ENCODE assay signal across 10 cellular contexts in the genomic region with DNA sequence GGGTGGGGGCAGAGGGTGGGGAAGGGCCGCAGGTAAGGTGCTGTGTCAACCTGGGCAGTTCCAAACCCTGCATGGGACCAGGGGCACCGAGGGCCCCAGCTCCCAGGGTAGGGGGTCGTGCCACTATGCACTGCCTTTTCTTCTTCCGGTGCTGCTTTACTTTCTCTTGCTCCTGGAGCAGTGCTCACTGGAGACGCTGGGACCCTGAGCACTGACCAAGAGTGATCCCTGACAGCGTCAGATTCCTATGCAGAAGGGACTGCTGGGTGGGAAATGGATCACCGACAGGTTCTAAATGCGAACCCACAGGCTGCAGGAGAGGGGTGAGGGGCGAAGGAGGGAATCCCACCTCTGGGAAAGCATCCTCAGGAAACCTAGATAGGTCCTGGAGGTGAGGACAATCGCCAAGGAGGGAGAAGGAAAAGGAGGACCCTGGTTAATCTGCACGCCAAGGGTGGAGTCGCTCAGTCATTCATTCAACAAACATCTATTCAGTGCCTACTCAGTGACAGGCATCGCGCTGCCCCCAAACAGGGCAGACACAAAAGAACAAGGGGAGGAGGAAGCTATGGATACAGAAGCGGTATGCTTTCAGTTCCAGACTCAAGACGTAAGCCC.
DNase-seq lines count a peak whose midpoint lies in the region; ATAC-seq and TF ChIP-seq lines count a peak whose summit lies in the region.
"Had no signal": no experiment of that assay in that cellular context is flagged by ENCODE, and none has a peak within 500 bp of the region (broad histone marks: within the 10 kb centered on the region; RNA-seq: fewer than 3 reads in every experiment).

No MANE protein-coding gene starts in this region.

- H3K9me2 ChIP-seq in hepatocyte (replicated peaks; ENCODE audit: insufficient read depth) = no peaks in the 10 kb centered on the region

- H3K79me2 ChIP-seq in hepatocyte = peaks cover 48% of the 10 kb centered on the region

- peaks cover 73% of the 10 kb centered on the region for H3K27me3 Mint-ChIP-seq in activated CD8-positive, alpha-beta memory T cell treated with anti-CD3 and anti-CD28 coated beads, Interleukin-2, amount 10 ng/mL, durations not matched to agents 7 days and 5 days
- H3K27me3 Mint-ChIP-seq in activated CD4-positive, alpha-beta memory T cell treated with anti-CD3 and anti-CD28 coated beads for 36 hours = peaks cover 31% of the 10 kb centered on the region
- peaks cover 87% of the 10 kb centered on the region for H3K27me3 Mint-ChIP-seq in stimulated activated naive CD8-positive, alpha-beta T cell treated with anti-CD3 and anti-CD28 coated beads, Interleukin-15, amount 100 ng/mL, for 72 hours

- H3K27me3 ChIP-seq in hepatocyte = peaks cover 10% of the 10 kb centered on the region

- ATAC-seq in activated CD8-positive, alpha-beta memory T cell treated with anti-CD3 and anti-CD28 coated beads, Interleukin-2, amount 10 ng/mL, durations not matched to agents 7 days and 5 days = no peak
- no peak for ATAC-seq in stimulated activated naive CD8-positive, alpha-beta T cell treated with anti-CD3 and anti-CD28 coated beads, Interleukin-15, amount 100 ng/mL, for 72 hours
- ATAC-seq in GM21737 (IDR thresholded peaks at IDR 0.05; ENCODE audit: unreplicated experiment) = no peak
- ATAC-seq: left lobe of liver had no signal

- DNase-seq in activated CD8-positive, alpha-beta memory T cell treated with anti-CD3 and anti-CD28 coated beads, Interleukin-2, amount 10 ng/mL, durations not matched to agents 7 days and 5 days = no peak
- no peak for DNase-seq in activated CD8-positive, alpha-beta memory T cell treated with anti-CD3 and anti-CD28 coated beads, Interleukin-2, amount 50 U/mL, for 4 hours
- no peak for DNase-seq in activated CD4-positive, alpha-beta memory T cell treated with anti-CD3 and anti-CD28 coated beads for 36 hours
- DNase-seq in hepatocyte (ENCODE audit: low spot score) (no peak), cerebellar nuclear complex (lab: John Stamatoyannopoulos, UW) (no peak), HUDEP-2 (lab: John Stamatoyannopoulos, UW; ENCODE audit: unreplicated experiment in 76 of 76) (no peak)
- DNase-seq in stimulated activated naive CD8-positive, alpha-beta T cell treated with anti-CD3 and anti-CD28 coated beads, Interleukin-15, amount 100 ng/mL, for 72 hours = no peak
- DNase-seq: DMS153 had no signal

- H3K27ac Mint-ChIP-seq in activated CD8-positive, alpha-beta memory T cell treated with anti-CD3 and anti-CD28 coated beads, Interleukin-2, amount 10 ng/mL, durations not matched to agents 7 days and 5 days = no peak overlapping the region
- H3K27ac Mint-ChIP-seq in activated CD4-positive, alpha-beta memory T cell treated with anti-CD3 and anti-CD28 coated beads for 36 hours = no peak overlapping the region
- H3K27ac Mint-ChIP-seq in stimulated activated naive CD8-positive, alpha-beta T cell treated with anti-CD3 and anti-CD28 coated beads, Interleukin-15, amount 100 ng/mL, for 72 hours = no peak overlapping the region

- POLR2A ChIA-PET in activated CD4-positive, alpha-beta memory T cell treated with anti-CD3 and anti-CD28 coated beads for 36 hours (lab: Charles Lee) = interaction anchor here (1.1 kb wide), 1 partner anchor 642 kb away, joined by 3 read pairs; a partner anchor contains a TSS

- peaks cover 40% of the 10 kb centered on the region for H3K4me1 Mint-ChIP-seq in activated CD8-positive, alpha-beta memory T cell treated with anti-CD3 and anti-CD28 coated beads, Interleukin-2, amount 10 ng/mL, durations not matched to agents 7 days and 5 days
- H3K4me1 Mint-ChIP-seq in activated CD4-positive, alpha-beta memory T cell treated with anti-CD3 and anti-CD28 coated beads for 36 hours (ENCODE audit: low read depth) = peaks cover 35% of the 10 kb centered on the region
- peaks cover 34% of the 10 kb centered on the region for H3K4me1 Mint-ChIP-seq in stimulated activated naive CD8-positive, alpha-beta T cell treated with anti-CD3 and anti-CD28 coated beads, Interleukin-15, amount 100 ng/mL, for 72 hours

- WGBS in hepatocyte (ENCODE audit: low lambda C conversion rate, missing lambda C conversion rate) = 27% methylated on average over 16 of the region's 16 CpGs

- H3K36me3 Mint-ChIP-seq in activated CD8-positive, alpha-beta memory T cell treated with anti-CD3 and anti-CD28 coated beads, Interleukin-2, amount 10 ng/mL, durations not matched to agents 7 days and 5 days = no peaks in the 10 kb centered on the region
- no peaks in the 10 kb centered on the region for H3K36me3 Mint-ChIP-seq in activated CD4-positive, alpha-beta memory T cell treated with anti-CD3 and anti-CD28 coated beads for 36 hours

- H3K4me2 ChIP-seq in hepatocyte = peak overlapping the region; percentile 92

- H3K4me1 ChIP-seq in hepatocyte (ENCODE audit: insufficient read depth) = peaks cover 9% of the 10 kb centered on the region

- H3K9me3 ChIP-seq in hepatocyte (ENCODE audit: low read depth) = no peaks in the 10 kb centered on the region

- H3K4me3 Mint-ChIP-seq in activated CD8-positive, alpha-beta memory T cell treated with anti-CD3 and anti-CD28 coated beads, Interleukin-2, amount 10 ng/mL, durations not matched to agents 7 days and 5 days = peak overlapping the region; percentile 79
- peak overlapping the region; percentile 82 for H3K4me3 Mint-ChIP-seq in activated CD4-positive, alpha-beta memory T cell treated with anti-CD3 and anti-CD28 coated beads for 36 hours
- peak overlapping the region; percentile 78 to 85 for H3K4me3 Mint-ChIP-seq in stimulated activated naive CD8-positive, alpha-beta T cell treated with anti-CD3 and anti-CD28 coated beads, Interleukin-15, amount 100 ng/mL, for 72 hours

- H4K20me1 ChIP-seq in hepatocyte (ENCODE audit: insufficient read depth, poor library complexity, severe bottlenecking) = peaks cover under 1% of the 10 kb centered on the region

- H3K27ac ChIP-seq in hepatocyte = peak overlapping the region; percentile 91

- intact Hi-C loops in activated CD4-positive, alpha-beta memory T cell treated with anti-CD3 and anti-CD28 coated beads for 36 hours (cut with micrococcal nuclease) = no loop called here

- no peaks in the 10 kb centered on the region for H3K36me3 ChIP-seq in hepatocyte (replicated peaks; ENCODE audit: insufficient read depth, low read depth)

- CTCF ChIA-PET in activated CD8-positive, alpha-beta memory T cell treated with anti-CD3 and anti-CD28 coated beads, Interleukin-2, amount 10 ng/mL, durations not matched to agents 7 days and 5 days (lab: Charles Lee) = interaction anchor here (1.0 to 2.2 kb wide), 3 partner anchors 11 to 34 kb away, joined by 3 to 10 read pairs (median 3); no protein-coding TSS in a partner anchor
- CTCF ChIA-PET in activated CD4-positive, alpha-beta memory T cell treated with anti-CD3 and anti-CD28 coated beads for 36 hours (lab: Charles Lee) = interaction anchor here (1.0 to 1.3 kb wide), 2 partner anchors 34 to 135 kb away, joined by 3 to 4 read pairs; no protein-coding TSS in a partner anchor

- no peaks in the 10 kb centered on the region for H3K9me3 Mint-ChIP-seq in activated CD8-positive, alpha-beta memory T cell treated with anti-CD3 and anti-CD28 coated beads, Interleukin-2, amount 10 ng/mL, durations not matched to agents 7 days and 5 days (ENCODE audit: low read depth)
- no peaks in the 10 kb centered on the region for H3K9me3 Mint-ChIP-seq in activated CD4-positive, alpha-beta memory T cell treated with anti-CD3 and anti-CD28 coated beads for 36 hours
- no peaks in the 10 kb centered on the region for H3K9me3 Mint-ChIP-seq in stimulated activated naive CD8-positive, alpha-beta T cell treated with anti-CD3 and anti-CD28 coated beads, Interleukin-15, amount 100 ng/mL, for 72 hours

- H2AFZ ChIP-seq in hepatocyte = no peak overlapping the region

- no peak for TF ChIP-seq CTCF in hepatocyte (IDR thresholded peaks at IDR 0.05; ENCODE audit: poor library complexity)

- H3K4me3 ChIP-seq in hepatocyte = peak overlapping the region; percentile 90
